Comparison of ENCODE assay signal across 21 cellular contexts in genomic region chr11:77726524-77726923, GRCh38.
DNase-seq lines count a peak whose midpoint lies in the region; ATAC-seq and TF ChIP-seq lines count a peak whose summit lies in the region.
"Had no signal": no experiment of that assay in that cellular context is flagged by ENCODE, and none has a peak within 500 bp of the region (broad histone marks: within the 10 kb centered on the region; RNA-seq: fewer than 3 reads in every experiment).

No MANE protein-coding gene starts in this region.

- no peak for TF ChIP-seq CTCF in CD8-positive, alpha-beta T cell (IDR thresholded peaks at IDR 0.05)
- TF ChIP-seq CTCF in GM13977 (IDR thresholded peaks at IDR 0.05; ENCODE audit: extremely low read depth, insufficient read depth, missing control alignments), result no peak
- TF ChIP-seq CTCF in PC-9 (conservative IDR thresholded peaks at IDR 0.05), result no peak
- no peak for TF ChIP-seq CTCF in lower lobe of right lung (IDR thresholded peaks at IDR 0.05)

- no peaks in the 10 kb centered on the region for H3K79me2 ChIP-seq in PC-9 (ENCODE audit: low read depth)

- in situ Hi-C loops in GM13977 (cut with MboI; ENCODE audit: low pct_unique_long_range_greater_than_20kb, low sequenced_read_pairs, unreplicated experiment), result no loop called here

- no peak for ATAC-seq in CD8-positive, alpha-beta T cell
- ATAC-seq in HG02973 (IDR thresholded peaks at IDR 0.05; ENCODE audit: unreplicated experiment), result peak; percentile 55
- ATAC-seq in central memory CD8-positive, alpha-beta T cell (replicated peaks; ENCODE audit: extremely low read depth, poor library complexity, severe bottlenecking), result no peak
- ATAC-seq in lower lobe of right lung, result no peak
- ATAC-seq: activated naive CD4-positive, alpha-beta T cell treated with anti-CD3 and anti-CD28 coated beads, Interleukin-2, amount 50 U/mL, for 72 hours; left lobe of liver; right lobe of liver had no signal

- peaks cover 61% of the 10 kb centered on the region for H3K36me3 Mint-ChIP-seq in CD8-positive, alpha-beta T cell
- peaks cover 18% of the 10 kb centered on the region for H3K36me3 Mint-ChIP-seq in central memory CD8-positive, alpha-beta T cell (ENCODE audit: insufficient read depth)

- H3K4me3 ChIP-seq in CD8-positive, alpha-beta T cell (ENCODE audit: low read depth, low read length), result no peak overlapping the region
- no peak overlapping the region for H3K4me3 ChIP-seq in PC-9
- no peak overlapping the region for H3K4me3 ChIP-seq in lower lobe of right lung
- H3K4me3 ChIP-seq: ascending aorta; BLaER1 treated with 17β-estradiol and CSF1 and Interleukin-3, amounts not matched to agents 10 nM and 100 nM; right lobe of liver had no signal

- no peak overlapping the region for H3K4me2 ChIP-seq in PC-9
- H3K4me2 ChIP-seq: BLaER1 treated with 17β-estradiol and CSF1 and Interleukin-3, amounts not matched to agents 10 nM and 100 nM had no signal

- no peaks in the 10 kb centered on the region; the same call in 1 of the 2 replicates for H4K20me1 ChIP-seq in PC-9 (ENCODE audit: insufficient read depth)

- BruUV-seq in PC-9 (replicated peaks; lab: Mats Ljungman, UMichigan), result no TSS peak

- intact Hi-C loops in CD8-positive, alpha-beta T cell (cut with DNase I, micrococcal nuclease), result no loop called here
- intact Hi-C loops in PC-9 (cut with micrococcal nuclease; ENCODE audit: unreplicated experiment), result no loop called here
- intact Hi-C loops in lower lobe of right lung (cut with DNase I), result no loop called here

- no peak overlapping the region for H2AFZ ChIP-seq in PC-9

- no peaks in the 10 kb centered on the region for H3K27me3 Mint-ChIP-seq in CD8-positive, alpha-beta T cell (ENCODE audit: low read depth)
- H3K27me3 Mint-ChIP-seq in central memory CD8-positive, alpha-beta T cell, result no peaks in the 10 kb centered on the region
- H3K27me3 Mint-ChIP-seq: IgD-negative memory B cell had no signal

- no peaks in the 10 kb centered on the region for H3K9me2 ChIP-seq in PC-9 (ENCODE audit: insufficient read depth)

- POLR2A ChIA-PET in CD8-positive, alpha-beta T cell (lab: Charles Lee), result no interaction called here
- POLR2A ChIA-PET in PC-9 (lab: Charles Lee; ENCODE audit: unreplicated experiment), result no interaction called here

- peaks cover 4% of the 10 kb centered on the region for H3K36me3 ChIP-seq in CD8-positive, alpha-beta T cell (ENCODE audit: insufficient read depth, low read length)
- peaks cover 33% of the 10 kb centered on the region for H3K36me3 ChIP-seq in PC-9 (ENCODE audit: low read depth)
- peaks cover 40% of the 10 kb centered on the region for H3K36me3 ChIP-seq in lower lobe of right lung

- H3K27ac Mint-ChIP-seq in CD8-positive, alpha-beta T cell, result peak overlapping the region; percentile 35
- peak overlapping the region; percentile 42 for H3K27ac Mint-ChIP-seq in central memory CD8-positive, alpha-beta T cell (ENCODE audit: low read depth)
- H3K27ac Mint-ChIP-seq: activated naive CD4-positive, alpha-beta T cell treated with anti-CD3 and anti-CD28 coated beads, Interleukin-2, amount 50 U/mL, for 72 hours had no signal

- no peaks in the 10 kb centered on the region for H3K4me1 ChIP-seq in CD8-positive, alpha-beta T cell (ENCODE audit: insufficient read depth, low read length)
- H3K4me1 ChIP-seq in PC-9 (replicated peaks; ENCODE audit: insufficient read depth), result no peaks in the 10 kb centered on the region
- H3K4me1 ChIP-seq in lower lobe of right lung, result no peaks in the 10 kb centered on the region
- H3K4me1 ChIP-seq: ascending aorta; BLaER1 treated with 17β-estradiol and CSF1 and Interleukin-3, amounts not matched to agents 10 nM and 100 nM; right lobe of liver had no signal

- no peak overlapping the region for H3K4me3 Mint-ChIP-seq in CD8-positive, alpha-beta T cell
- H3K4me3 Mint-ChIP-seq in central memory CD8-positive, alpha-beta T cell, result no peak overlapping the region
- H3K4me3 Mint-ChIP-seq: immature natural killer cell had no signal

- CTCF ChIA-PET in CD8-positive, alpha-beta T cell (lab: Charles Lee), result no interaction called here
- CTCF ChIA-PET in PC-9 (lab: Charles Lee), result no interaction called here

- peaks cover 8% of the 10 kb centered on the region for H3K4me1 Mint-ChIP-seq in CD8-positive, alpha-beta T cell (ENCODE audit: low read depth)
- H3K4me1 Mint-ChIP-seq in central memory CD8-positive, alpha-beta T cell, result peaks cover 10% of the 10 kb centered on the region

- no peak overlapping the region for H3K27ac ChIP-seq in CD8-positive, alpha-beta T cell (ENCODE audit: low read depth, low read length)
- no peak overlapping the region for H3K27ac ChIP-seq in PC-9
- H3K27ac ChIP-seq in lower lobe of right lung, result no peak overlapping the region
- H3K27ac ChIP-seq: ascending aorta; BLaER1 treated with 17β-estradiol and CSF1 and Interleukin-3, amounts not matched to agents 10 nM and 100 nM; epithelial cell of prostate; right lobe of liver had no signal

- H3F3A ChIP-seq in PC-9 (ENCODE audit: insufficient read depth, low read depth), result no peaks in the 10 kb centered on the region

- H3K27me3 ChIP-seq in CD8-positive, alpha-beta T cell (ENCODE audit: insufficient read depth, low read length), result no peaks in the 10 kb centered on the region
- H3K27me3 ChIP-seq in PC-9 (ENCODE audit: insufficient read depth, low read depth) (no peaks in the 10 kb centered on the region), lower lobe of right lung (ENCODE audit: low read depth) (no peaks in the 10 kb centered on the region)
- H3K27me3 ChIP-seq: ascending aorta; BLaER1 treated with 17β-estradiol and CSF1 and Interleukin-3, amounts not matched to agents 10 nM and 100 nM; right lobe of liver had no signal

- peaks cover 10% of the 10 kb centered on the region for H3K9me3 Mint-ChIP-seq in CD8-positive, alpha-beta T cell
- peaks cover 7% of the 10 kb centered on the region for H3K9me3 Mint-ChIP-seq in central memory CD8-positive, alpha-beta T cell

- no peak for DNase-seq in CD8-positive, alpha-beta T cell
- DNase-seq in GM13977 (ENCODE audit: low spot score) (peak; percentile 23), PC-9 (no peak), COR-L47 (lab: John Stamatoyannopoulos, UW) (no peak), LoVo (ENCODE audit: low spot score) (no peak), lower lobe of right lung (no peak)
- DNase-seq in central memory CD8-positive, alpha-beta T cell (ENCODE audit: low spot score in 2 of 2), result no peak
- DNase-seq: activated CD4-positive, alpha-beta T cell treated with anti-CD3 and anti-CD28 coated beads for 1 hour; EL; immature natural killer cell; NCI-H1417 treated with DMSO at 0.1 percent for 48 hours; NCI-H526 treated with DMSO at 0.1 percent for 48 hours; right lobe of liver; Right ventricle myocardium superior had no signal

- no peaks in the 10 kb centered on the region for H3K9me3 ChIP-seq in CD8-positive, alpha-beta T cell (ENCODE audit: low read length)
- peaks cover 17% of the 10 kb centered on the region for H3K9me3 ChIP-seq in PC-9 (ENCODE audit: insufficient read depth, low read depth)
- peaks cover 8% of the 10 kb centered on the region for H3K9me3 ChIP-seq in lower lobe of right lung
- H3K9me3 ChIP-seq: right lobe of liver had no signal
